Comparison of ENCODE assay signal across 7 cellular contexts in the genomic region with DNA sequence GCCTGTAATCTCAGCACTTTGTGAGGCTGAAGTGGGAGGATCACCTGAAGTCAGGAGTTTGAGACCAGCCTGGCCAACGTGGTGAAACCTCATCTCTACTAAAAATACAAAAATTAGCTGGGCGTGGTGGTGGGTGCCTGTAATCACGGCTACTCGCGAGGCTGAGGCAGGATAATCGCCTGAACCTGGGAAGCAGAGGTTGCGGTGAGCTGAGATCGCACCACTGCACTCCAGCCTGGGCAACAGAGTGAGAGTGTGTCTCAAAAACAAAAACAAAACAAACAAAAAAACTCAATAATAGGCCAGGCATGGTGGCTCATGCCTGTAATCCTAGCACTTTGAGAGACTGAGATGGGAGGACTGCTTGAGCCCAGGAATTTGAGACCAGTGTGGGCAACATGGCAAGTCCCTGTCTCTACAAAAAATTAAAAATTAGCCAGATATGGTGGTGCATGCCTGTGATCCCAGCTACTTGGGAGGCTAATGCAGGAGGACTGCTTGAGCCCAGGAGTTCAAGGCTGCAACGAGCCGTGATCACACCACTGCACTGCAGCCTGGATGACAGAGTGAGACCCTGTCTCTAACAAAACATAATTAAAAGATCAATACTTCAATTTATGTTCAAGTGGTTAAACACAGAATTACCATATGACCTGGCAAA. TPM values are rescaled to one million over a fixed set of nuclear protein-coding genes. Genes with fewer than 3 reads are reported as not detected.
DNase-seq lines count a peak whose midpoint lies in the region; ATAC-seq, FAIRE-seq and TF ChIP-seq lines count a peak whose summit lies in the region.
"Not testable (repeated sequence)": the region's sequence is repeated elsewhere in the genome, so short reads cannot be mapped to it uniquely, and the experiment has no call there.

No MANE protein-coding gene starts in this region.

- TF ChIP-seq EP300 in HepG2 (IDR thresholded peaks at IDR 0.05; ENCODE audit: low read depth in 2 of 2, low read length in 2 of 2); HepG2 (CRISPR knock-in tag; IDR thresholded peaks at IDR 0.05; ENCODE audit: borderline replicate concordance): not testable (repeated sequence)

- ATAC-seq in central memory CD8-positive, alpha-beta T cell (replicated peaks; ENCODE audit: extremely low read depth, poor library complexity, severe bottlenecking); HepG2; stimulated activated naive B cell treated with anti-CD40 and anti-IgM and Interleukin-4, amounts not matched to agents 10 μg/mL and 1 μg/mL and 100 μg/mL, for 72 hours (replicated peaks): not testable (repeated sequence)
- ATAC-seq in natural killer cell, result peak in 2 of 3 donors; percentile 30 to 33

- H3K4me1 ChIP-seq in HEK293 (ENCODE audit: control insufficient read depth, insufficient read depth, low read length) (peaks cover 13% of the 10 kb centered on the region), HepG2 (ENCODE audit: insufficient read depth, low read length) (peaks cover 63% of the 10 kb centered on the region)

- not testable (repeated sequence) for BruUV-seq in HepG2 (replicated peaks; lab: Mats Ljungman, UMichigan)

- TF ChIP-seq CTCF in HEK293 (tag by site-specific recombination; IDR thresholded peaks at IDR 0.05); HepG2 (CRISPR knock-in tag; IDR thresholded peaks at IDR 0.05); natural killer cell (IDR thresholded peaks at IDR 0.05); osteocyte (IDR thresholded peaks at IDR 0.05): not testable (repeated sequence)

- H3K79me2 ChIP-seq in HepG2 (ENCODE audit: insufficient read depth, low read length), result peaks cover 87% of the 10 kb centered on the region

- peaks cover 23% of the 10 kb centered on the region for H3K36me3 Mint-ChIP-seq in activated T-cell treated with anti-CD3 and anti-CD28 coated beads, Interleukin-2, amount 50 U/mL, for 24 hours (ENCODE audit: low read depth)
- not testable (repeated sequence) for H3K36me3 Mint-ChIP-seq in central memory CD8-positive, alpha-beta T cell (ENCODE audit: insufficient read depth); natural killer cell; osteocyte (ENCODE audit: unreplicated experiment)
- H3K36me3 Mint-ChIP-seq in stimulated activated naive B cell treated with anti-CD40 and anti-IgM and Interleukin-4, amounts not matched to agents 10 μg/mL and 1 μg/mL and 100 μg/mL, for 72 hours, result peaks cover 11 to 21% of the 10 kb centered on the region in 2 donors

- not testable (repeated sequence) for H3K4me2 ChIP-seq in HepG2 (ENCODE audit: low read depth, low read length)

- H3K9ac ChIP-seq in HepG2 (ENCODE audit: insufficient read depth, low read depth, low read length), result not testable (repeated sequence)

- not testable (repeated sequence) for FAIRE-seq in HepG2 (lab: Jason Lieb, UNC)

- not testable (repeated sequence) for H3K4me3 ChIP-seq in HEK293 (ENCODE audit: low read depth, low read length); HepG2 (replicated peaks in 1 of 3; ENCODE audit: insufficient read depth in 1 of 3, low read depth in 2 of 3, low read length in 3 of 3)

- not testable (repeated sequence) for H3K4me3 Mint-ChIP-seq in activated T-cell treated with anti-CD3 and anti-CD28 coated beads, Interleukin-2, amount 50 U/mL, for 24 hours; osteocyte (ENCODE audit: unreplicated experiment); stimulated activated naive B cell treated with anti-CD40 and anti-IgM and Interleukin-4, amounts not matched to agents 10 μg/mL and 1 μg/mL and 100 μg/mL, for 72 hours
- peak overlapping the region; percentile 29 for H3K4me3 Mint-ChIP-seq in central memory CD8-positive, alpha-beta T cell
- peak overlapping the region; percentile 43 for H3K4me3 Mint-ChIP-seq in natural killer cell

- peak overlapping the region; percentile 44 for H3K27ac Mint-ChIP-seq in activated T-cell treated with anti-CD3 and anti-CD28 coated beads, Interleukin-2, amount 50 U/mL, for 24 hours
- H3K27ac Mint-ChIP-seq in central memory CD8-positive, alpha-beta T cell (ENCODE audit: low read depth), result peak overlapping the region; percentile 62
- H3K27ac Mint-ChIP-seq in natural killer cell (peak overlapping the region; percentile 80 to 84), osteocyte (ENCODE audit: unreplicated experiment) (peak overlapping the region; percentile 40)
- H3K27ac Mint-ChIP-seq in stimulated activated naive B cell treated with anti-CD40 and anti-IgM and Interleukin-4, amounts not matched to agents 10 μg/mL and 1 μg/mL and 100 μg/mL, for 72 hours, result peak overlapping the region; percentile 31

- in situ Hi-C loops in HepG2 (cut with HindIII; ENCODE audit: extremely low pct_ligation_motif_present, low pct_unique_long_range_greater_than_20kb), result not testable (repeated sequence)

- H3K27me3 ChIP-seq in HepG2 (ENCODE audit: control insufficient read depth in 1 of 2, insufficient read depth in 2 of 2, low read length in 2 of 2), result not testable (repeated sequence)

- not testable (repeated sequence) for DNase-seq in activated T-cell treated with anti-CD3 and anti-CD28 coated beads, Interleukin-2, amount 50 U/mL, for 24 hours; central memory CD8-positive, alpha-beta T cell (ENCODE audit: low spot score in 2 of 2); HepG2 (ENCODE audit: low spot score); natural killer cell; stimulated activated naive B cell treated with anti-CD40 and anti-IgM and Interleukin-4, amounts not matched to agents 10 μg/mL and 1 μg/mL and 100 μg/mL, for 72 hours
- DNase-seq in osteocyte (ENCODE audit: extremely low spot score, unreplicated experiment), result peak; percentile 34

- not testable (repeated sequence) for TF ChIP-seq POLR2A in HepG2 (IDR thresholded peaks at IDR 0.05; ENCODE audit: insufficient read depth in 1 of 2, low read depth in 2 of 2, low read length in 2 of 2)

- not testable (repeated sequence) for H3K9me3 Mint-ChIP-seq in activated T-cell treated with anti-CD3 and anti-CD28 coated beads, Interleukin-2, amount 50 U/mL, for 24 hours; central memory CD8-positive, alpha-beta T cell; natural killer cell; osteocyte (ENCODE audit: unreplicated experiment); stimulated activated naive B cell treated with anti-CD40 and anti-IgM and Interleukin-4, amounts not matched to agents 10 μg/mL and 1 μg/mL and 100 μg/mL, for 72 hours

- POLR2A ChIA-PET in HEK293 (lab: Yijun Ruan, JAX); HepG2 (lab: Yijun Ruan, JAX): not testable (repeated sequence)

- peaks cover 68% of the 10 kb centered on the region for H3K4me1 Mint-ChIP-seq in activated T-cell treated with anti-CD3 and anti-CD28 coated beads, Interleukin-2, amount 50 U/mL, for 24 hours (ENCODE audit: low read depth)
- peaks cover 66% of the 10 kb centered on the region for H3K4me1 Mint-ChIP-seq in central memory CD8-positive, alpha-beta T cell
- H3K4me1 Mint-ChIP-seq in natural killer cell (peaks cover 74 to 79% of the 10 kb centered on the region in 2 donors), osteocyte (ENCODE audit: unreplicated experiment) (peaks cover 38% of the 10 kb centered on the region)
- H3K4me1 Mint-ChIP-seq in stimulated activated naive B cell treated with anti-CD40 and anti-IgM and Interleukin-4, amounts not matched to agents 10 μg/mL and 1 μg/mL and 100 μg/mL, for 72 hours, result peaks cover 37 to 70% of the 10 kb centered on the region in 2 donors

- H2AFZ ChIP-seq in HepG2 (ENCODE audit: low read length), result not testable (repeated sequence)

- not testable (repeated sequence) for TF ChIP-seq RAD21 in HepG2 (CRISPR knock-in tag; IDR thresholded peaks at IDR 0.05)

- H3K27ac ChIP-seq in HEK293 (ENCODE audit: extremely low read depth, low read depth, low read length); HepG2 (ENCODE audit: extremely low read length, insufficient read depth, low read length): not testable (repeated sequence)

- CTCF ChIA-PET in HEK293 (lab: Yijun Ruan, JAX), result interaction anchor here (1.6 kb wide), 1 partner anchor 10 kb away, joined by 4 read pairs; no protein-coding TSS in a partner anchor
- CTCF ChIA-PET in HepG2 (lab: Yijun Ruan, JAX; ENCODE audit: low intra/inter-chr PET ratio, low total read pairs), result not testable (repeated sequence)

- WGBS in HepG2 (ENCODE audit: low lambda C conversion rate), result 87% methylated on average over 10 of the region's 10 CpGs

- intact Hi-C loops in HepG2 (cut with micrococcal nuclease; ENCODE audit: unreplicated experiment), result not testable (repeated sequence)
- intact Hi-C loops in natural killer cell (cut with micrococcal nuclease), result loop anchor here (2.0 kb wide), 1 partner anchor 14 kb away; no protein-coding TSS in a partner anchor

- not testable (repeated sequence) for H3K36me3 ChIP-seq in HEK293 (ENCODE audit: control insufficient read depth in 2 of 2, insufficient read depth in 1 of 2, low read length in 2 of 2)
- H3K36me3 ChIP-seq in HepG2 (replicated peaks in 1 of 2; ENCODE audit: control insufficient read depth in 1 of 2, insufficient read depth in 2 of 2, low read length in 2 of 2), result peaks cover 1 to 11% of the 10 kb centered on the region in 2 experiments; a peak in 2 of 5 replicates

- peaks cover 48% of the 10 kb centered on the region for H4K20me1 ChIP-seq in HepG2 (ENCODE audit: insufficient read depth, low read length)

- H3K9me3 ChIP-seq in HEK293 (ENCODE audit: control insufficient read depth, insufficient read depth, low read depth, low read length); HepG2 (ENCODE audit: low read length): not testable (repeated sequence)

- H3K27me3 Mint-ChIP-seq in activated T-cell treated with anti-CD3 and anti-CD28 coated beads, Interleukin-2, amount 50 U/mL, for 24 hours; central memory CD8-positive, alpha-beta T cell; natural killer cell (ENCODE audit: low read depth in 2 of 2); osteocyte (ENCODE audit: unreplicated experiment); stimulated activated naive B cell treated with anti-CD40 and anti-IgM and Interleukin-4, amounts not matched to agents 10 μg/mL and 1 μg/mL and 100 μg/mL, for 72 hours: not testable (repeated sequence)

RNA-seq across cellular contexts. Expression of a gene that starts 28.2 kb away (rescaled TPM):
- total RNA-seq in HepG2 (2016; rRNA removed; fragmentation: Illumina TruSeq; extraction: Trizol), result 107 and 154 TPM in 2 replicates
- 39.6 and 40.0 TPM in 2 replicates for total RNA-seq in HepG2 (2016; cell fraction: cytosol; rRNA removed; fragmentation: Illumina TruSeq; extraction: Trizol; ENCODE audit: low read depth)
- total RNA-seq in HepG2 (2016; cell fraction: insoluble cytoplasmic fraction; rRNA removed; fragmentation: Illumina TruSeq; extraction: Trizol), result 109 and 140 TPM in 2 replicates
- total RNA-seq in HepG2 (2016; cell fraction: membrane; rRNA removed; fragmentation: Illumina TruSeq; extraction: Trizol), result 33.8 and 38.8 TPM in 2 replicates
- total RNA-seq in HepG2 (2016; cell fraction: nucleus; rRNA removed; fragmentation: Illumina TruSeq; extraction: Trizol), result 42.1 and 45.3 TPM in 2 replicates
- 92.7 and 114 TPM in 2 replicates for polyA plus RNA-seq in HepG2 (2011; rRNA removed)
- polyA plus RNA-seq in HepG2 (2011; cell fraction: cytosol; rRNA removed), result 31.9 and 48.7 TPM in 2 replicates
- polyA plus RNA-seq in HepG2 (2011; cell fraction: nucleus; rRNA removed), result 24.0 TPM in 2 replicates
- polyA plus RNA-seq in HepG2 (2012), result 75.2 and 78.0 TPM in 2 replicates
- 5.4 and 6.7 TPM in 2 replicates for polyA plus RNA-seq in HepG2 (2016; cell fraction: cytosol; fragmentation: Illumina TruSeq; extraction: Trizol; ENCODE audit: low read depth)
- polyA plus RNA-seq in HepG2 (2016; cell fraction: insoluble cytoplasmic fraction; fragmentation: Illumina TruSeq; extraction: Trizol; ENCODE audit: low read depth), result 98.7 and 119 TPM in 2 replicates
- polyA plus RNA-seq in HepG2 (2016; cell fraction: membrane; fragmentation: Illumina TruSeq; extraction: Trizol; ENCODE audit: low read depth), result 10.3 and 16.3 TPM in 2 replicates
- polyA plus RNA-seq in HepG2 (2016; cell fraction: nucleus; fragmentation: Illumina TruSeq; extraction: Trizol; ENCODE audit: insufficient read depth, low read depth), result 43.1 and 52.9 TPM in 2 replicates
- 51.6 and 79.2 TPM in 2 replicates for polyA minus RNA-seq in HepG2 (2011; rRNA and poly(A)+ RNA removed; ENCODE audit: low replicate concordance)
- 36.6 and 37.6 TPM in 2 replicates for polyA minus RNA-seq in HepG2 (2011; cell fraction: cytosol; rRNA and poly(A)+ RNA removed)
- polyA minus RNA-seq in HepG2 (2011; cell fraction: nucleus; rRNA and poly(A)+ RNA removed), result 25.8 and 27.6 TPM in 2 replicates
- total RNA-seq in natural killer cell, result 100 to 1,000 TPM; 189 to 246 (median 214) TPM
- 154 and 159 TPM in 2 replicates for total RNA-seq in osteocyte

Comparison
In these comparisons a context has a peak if more than half of its experiments do, and no peak if none do; other contexts are left out.
1. H3K27ac Mint-ChIP-seq: peak in every context shown above with its lines; median percentile 82 in natural killer cell; 62 in central memory CD8-positive, alpha-beta T cell; 44 in activated T-cell treated with anti-CD3 and anti-CD28 coated beads, Interleukin-2, amount 50 U/mL, for 24 hours; 40 in osteocyte; 31 in stimulated activated naive B cell treated with anti-CD40 and anti-IgM and Interleukin-4, amounts not matched to agents 10 μg/mL and 1 μg/mL and 100 μg/mL, for 72 hours.